ENCODE assay signal across 9 cellular contexts in genomic region chr1:226000493-226000981, GRCh38. TPM values are rescaled to one million over a fixed set of nuclear protein-coding genes. Genes with fewer than 3 reads are reported as not detected.
DNase-seq lines count a peak whose midpoint lies in the region; ATAC-seq, FAIRE-seq and TF ChIP-seq lines count a peak whose summit lies in the region.
"Not testable (repeated sequence)": the region's sequence is repeated elsewhere in the genome, so short reads cannot be mapped to it uniquely, and the experiment has no call there.
"Had no signal": no experiment of that assay in that cellular context is flagged by ENCODE, and none has a peak within 500 bp of the region (broad histone marks: within the 10 kb centered on the region; RNA-seq: fewer than 3 reads in every experiment).

No MANE protein-coding gene starts in this region.

- peak; percentile 40 for DNase-seq in GF-D8 (lab: John Stamatoyannopoulos, UW)
- peak; percentile 48 for DNase-seq in activated CD8-positive, alpha-beta T cell treated with anti-CD3 and anti-CD28 coated beads for 36 hours
- DNase-seq in GM12878 (ENCODE audit: low read depth, low spot score); glutamatergic neuron; natural killer cell: not testable (repeated sequence)
- peak; percentile 20 to 61 (median 34) for DNase-seq in stimulated activated naive CD4-positive, alpha-beta T cell (lab: John Stamatoyannopoulos, UW)

- H3K9ac ChIP-seq in OCI-LY1 (ENCODE audit: low read length) (peak overlapping the region; percentile 77), GM12878 (ENCODE audit: control insufficient read depth, insufficient read depth, low read length) (peak overlapping the region; percentile 91)

- not testable (repeated sequence) for TF ChIP-seq POLR2A in GM12878 (IDR thresholded peaks at IDR 0.05; ENCODE audit: low read depth, low read length)

- H3K4me1 ChIP-seq in OCI-LY1 (ENCODE audit: insufficient read depth, low read length, severe bottlenecking) (peaks cover 66% of the 10 kb centered on the region), GM12878 (ENCODE audit: control insufficient read depth, insufficient read depth, low read length) (peaks cover 42% of the 10 kb centered on the region)

- H2AFZ ChIP-seq in OCI-LY1 (ENCODE audit: low read length), result peak overlapping the region; percentile 35; the same call in 1 of the 2 replicates
- peak overlapping the region; percentile 34; the same call in 1 of the 2 replicates for H2AFZ ChIP-seq in GM12878 (ENCODE audit: control insufficient read depth, low read depth, low read length)

- TF ChIP-seq RAD21 in GM12878 (IDR thresholded peaks at IDR 0.05; ENCODE audit: insufficient read depth, low read depth, low read length), result not testable (repeated sequence)

- H3K4me2 ChIP-seq in OCI-LY1 (ENCODE audit: low read length), result peak overlapping the region; percentile 81
- H3K4me2 ChIP-seq in GM12878 (ENCODE audit: control insufficient read depth, insufficient read depth), result peak overlapping the region; percentile 88

- peaks cover 13% of the 10 kb centered on the region for H3K36me3 Mint-ChIP-seq in activated CD8-positive, alpha-beta T cell treated with anti-CD3 and anti-CD28 coated beads for 36 hours (ENCODE audit: low read depth)
- H3K36me3 Mint-ChIP-seq in glutamatergic neuron (ENCODE audit: unreplicated experiment); natural killer cell: not testable (repeated sequence)

- H3K9me3 ChIP-seq in OCI-LY1 (ENCODE audit: low read length); GM12878 (replicated peaks; ENCODE audit: control insufficient read depth, insufficient read depth, low read length): not testable (repeated sequence)

- H3K9me3 Mint-ChIP-seq in activated CD8-positive, alpha-beta T cell treated with anti-CD3 and anti-CD28 coated beads for 36 hours; natural killer cell: not testable (repeated sequence)
- H3K9me3 Mint-ChIP-seq in glutamatergic neuron (ENCODE audit: unreplicated experiment), result peaks cover 17% of the 10 kb centered on the region

- TF ChIP-seq EP300 in GM12878 (IDR thresholded peaks at IDR 0.05; ENCODE audit: borderline replicate concordance in 1 of 2, control insufficient read depth in 1 of 2, low read depth in 2 of 2, low read length in 2 of 2), result not testable (repeated sequence)

- H3K36me3 ChIP-seq in OCI-LY1 (ENCODE audit: insufficient read depth, low read length); GM12878 (ENCODE audit: control insufficient read depth in 2 of 2, insufficient read depth in 2 of 2, low read length in 1 of 2): not testable (repeated sequence)

- WGBS in GM12878 (ENCODE audit: insufficient coverage, insufficient replicate concordance, low lambda C conversion rate, missing lambda C conversion rate), result 90% methylated on average over 21 of the region's 21 CpGs

- not testable (repeated sequence) for H3K27me3 Mint-ChIP-seq in activated CD8-positive, alpha-beta T cell treated with anti-CD3 and anti-CD28 coated beads for 36 hours; glutamatergic neuron (ENCODE audit: unreplicated experiment); natural killer cell (ENCODE audit: low read depth in 2 of 2)

- BruUV-seq in GM12878 (replicated peaks; lab: Mats Ljungman, UMichigan), result not testable (repeated sequence)

- H3K27me3 ChIP-seq in OCI-LY1 (ENCODE audit: insufficient read depth, low read length); GM12878 (replicated peaks in 1 of 2; ENCODE audit: control insufficient read depth in 2 of 2, insufficient read depth in 2 of 2, low read length in 1 of 2): not testable (repeated sequence)

- not testable (repeated sequence) for TF ChIP-seq CTCF in OCI-LY1 (IDR thresholded peaks at IDR 0.05; ENCODE audit: low read length); activated CD8-positive, alpha-beta T cell treated with anti-CD3 and anti-CD28 coated beads for 36 hours (IDR thresholded peaks at IDR 0.05); GM12878 (IDR thresholded peaks at IDR 0.05 in 2 of 3, conservative IDR thresholded peaks at IDR 0.05 in 1 of 3; ENCODE audit: control insufficient read depth in 2 of 3, extremely low read depth in 1 of 3, insufficient read depth in 1 of 3, low read depth in 3 of 3, low read length in 3 of 3); glutamatergic neuron (IDR thresholded peaks at IDR 0.05; ENCODE audit: partially characterized antibody, unreplicated experiment); natural killer cell (IDR thresholded peaks at IDR 0.05)

- intact Hi-C loops in activated CD8-positive, alpha-beta T cell treated with anti-CD3 and anti-CD28 coated beads for 36 hours (cut with micrococcal nuclease); natural killer cell (cut with micrococcal nuclease): not testable (repeated sequence)
- intact Hi-C loops in GM12878 (cut with micrococcal nuclease; ENCODE audit: unreplicated experiment), result loop anchor here (1.0 kb wide), 1 partner anchor 29 kb away; no protein-coding TSS in a partner anchor

- H4K20me1 ChIP-seq in OCI-LY1 (ENCODE audit: insufficient read depth, low read length); GM12878 (ENCODE audit: control insufficient read depth, insufficient read depth): not testable (repeated sequence)

- H3K27ac ChIP-seq in OCI-LY1 (ENCODE audit: low read depth, low read length, poor library complexity, severe bottlenecking), result peak overlapping the region; percentile 98
- H3K27ac ChIP-seq in GM12878 (ENCODE audit: control insufficient read depth, insufficient read depth), result peak overlapping the region; percentile 97

- H3K4me3 Mint-ChIP-seq in activated CD8-positive, alpha-beta T cell treated with anti-CD3 and anti-CD28 coated beads for 36 hours, result peak overlapping the region; percentile 98
- H3K4me3 Mint-ChIP-seq in glutamatergic neuron (ENCODE audit: unreplicated experiment), result not testable (repeated sequence)
- H3K4me3 Mint-ChIP-seq in natural killer cell, result peak overlapping the region; percentile 100

- not testable (repeated sequence) for FAIRE-seq in GM12878 (lab: Jason Lieb, UNC)

- RAD21 ChIA-PET in GM12878 (lab: Charles Lee; ENCODE audit: unreplicated experiment), result interaction anchor here (1.4 to 1.7 kb wide), 3 partner anchors 29 to 122 kb away, joined by 5 to 22 read pairs (median 20); no protein-coding TSS in a partner anchor

- SMC1A ChIA-PET in GM12878 (lab: Charles Lee; ENCODE audit: uncharacterized antibody, unreplicated experiment), result interaction anchor here (0.7 to 3.0 kb wide), 8 partner anchors 9 to 111 kb away, joined by 3 to 25 read pairs (median 6); partner anchors contain the start of gene H3-3A

- peak overlapping the region; percentile 96 for H3K4me3 ChIP-seq in OCI-LY1 (ENCODE audit: low read depth, low read length, poor library complexity, severe bottlenecking)
- peak overlapping the region; percentile 72 for H3K4me3 ChIP-seq in GM12878

- not testable (repeated sequence) for H3K9me2 ChIP-seq in OCI-LY1 (ENCODE audit: low read depth, low read length)

- H3F3A ChIP-seq in OCI-LY1 (ENCODE audit: insufficient read depth, low read length), result not testable (repeated sequence)

- peaks cover 59% of the 10 kb centered on the region for H3K4me1 Mint-ChIP-seq in activated CD8-positive, alpha-beta T cell treated with anti-CD3 and anti-CD28 coated beads for 36 hours (ENCODE audit: low read depth)
- H3K4me1 Mint-ChIP-seq in glutamatergic neuron (ENCODE audit: low read depth, unreplicated experiment), result peaks cover 42% of the 10 kb centered on the region
- H3K4me1 Mint-ChIP-seq in natural killer cell, result peaks cover 61 to 62% of the 10 kb centered on the region in 2 donors

- CTCF ChIA-PET in activated CD8-positive, alpha-beta T cell treated with anti-CD3 and anti-CD28 coated beads for 36 hours (lab: Charles Lee), result interaction anchor here (1.1 to 1.9 kb wide), 4 partner anchors 13 to 123 kb away, joined by 3 to 13 read pairs (median 6); no protein-coding TSS in a partner anchor
- CTCF ChIA-PET in GM12878 (lab: Yijun Ruan, JAX), result interaction anchor here (1.0 to 7.2 kb wide), 6 partner anchors 10 to 182 kb away, joined by 5 to 61 read pairs (median 7); partner anchors contain the start of gene H3-3A

- H3K79me2 ChIP-seq in OCI-LY1 (ENCODE audit: insufficient read depth, low read length) (peaks cover 35% of the 10 kb centered on the region), GM12878 (ENCODE audit: control insufficient read depth, insufficient read depth, low read length) (peaks cover 37% of the 10 kb centered on the region)

- in situ Hi-C loops in GM12878 (cut with MboI), result not testable (repeated sequence)

- H3K27ac Mint-ChIP-seq in activated CD8-positive, alpha-beta T cell treated with anti-CD3 and anti-CD28 coated beads for 36 hours, result peak overlapping the region; percentile 100
- H3K27ac Mint-ChIP-seq in glutamatergic neuron (ENCODE audit: unreplicated experiment) (peak overlapping the region; percentile 100), natural killer cell (peak overlapping the region; percentile 96 to 100)

- not testable (repeated sequence) for ATAC-seq in activated CD8-positive, alpha-beta T cell treated with anti-CD3 and anti-CD28 coated beads for 36 hours; GM12878; natural killer cell

- POLR2A ChIA-PET in activated CD8-positive, alpha-beta T cell treated with anti-CD3 and anti-CD28 coated beads for 36 hours (lab: Charles Lee), result interaction anchor here (0.7 to 3.1 kb wide), 9 partner anchors 15 to 646 kb away, joined by 3 to 43 read pairs (median 4); partner anchors contain the start of genes H3-3A, SRP9 and TMEM63A
- POLR2A ChIA-PET in GM12878 (lab: Charles Lee), result interaction anchor here (0.6 to 6.2 kb wide), 13 partner anchors 10 to 573 kb away, joined by 3 to 74 read pairs (median 5); partner anchors contain the start of genes H3-3A, LBR and TMEM63A

RNA-seq across cellular contexts. Expression of gene SDE2, which starts 1.4 kb away (rescaled TPM):
- 10 to 100 TPM; 14.9 to 15.5 TPM for total RNA-seq in activated CD8-positive, alpha-beta T cell treated with anti-CD3 and anti-CD28 coated beads for 36 hours
- 18.8 and 19.4 TPM in 2 replicates for total RNA-seq in GM12878 (2013; cell fraction: nucleolus; rRNA removed)
- total RNA-seq in GM12878 (2014; rRNA removed) (14.3 and 17.2 TPM in 2 replicates), GM12878 (2014; rRNA removed; fragmentation: Illumina TruSeq; extraction: Trizol) (15.4 and 16.0 TPM in 2 replicates), GM12878 (2021) (12.7 and 13.0 TPM in 2 replicates), glutamatergic neuron (ENCODE audit: unreplicated experiment) (19.6 TPM), natural killer cell (10 to 100 TPM; 52.5 to 62.7 (median 53.6) TPM)
- polyA plus RNA-seq in GM12878 (2011; ENCODE audit: low read depth), result 6.0 TPM
- polyA plus RNA-seq in GM12878 (2011; rRNA removed) (19.4 and 26.6 TPM in 2 replicates), GM12878 (2014; fragmentation: Illumina TruSeq; extraction: Trizol) (12.2 and 16.2 TPM in 2 replicates), GM12878 (2014; fragmentation: Nextera tagmentation; extraction: Ambion mirVana) (1 to 10 TPM; 2.7 to 4.3 TPM), GM12878 (2014; rRNA removed) (9.6 and 11.5 TPM in 2 replicates), GM12878 (2016; fragmentation: Nextera tagmentation; extraction: Ambion mirVana) (10 to 100 TPM; 11.7 to 14.1 TPM)
- polyA plus RNA-seq in GM12878 (2011; cell fraction: cytosol; rRNA removed), result 8.3 and 10.8 TPM in 2 replicates
- polyA plus RNA-seq in GM12878 (2011; cell fraction: nucleus; rRNA removed), result 4.3 and 7.1 TPM in 2 replicates
- 8.1 and 8.3 TPM in 2 replicates for polyA plus RNA-seq in GM12878 (2012)
- 10.3 and 11.3 TPM in 2 replicates for polyA minus RNA-seq in GM12878 (2011; rRNA and poly(A)+ RNA removed)
- polyA minus RNA-seq in GM12878 (2011; cell fraction: cytosol; rRNA and poly(A)+ RNA removed), result 7.1 and 7.6 TPM in 2 replicates
- 3.9 and 7.9 TPM in 2 replicates for polyA minus RNA-seq in GM12878 (2011; cell fraction: nucleus; rRNA and poly(A)+ RNA removed)

RNA-seq across cellular contexts. Expression of gene LEFTY2, which starts 59.5 kb away (rescaled TPM):
- total RNA-seq in activated CD8-positive, alpha-beta T cell treated with anti-CD3 and anti-CD28 coated beads for 36 hours, result not detected
- not detected in 2 replicates for total RNA-seq in GM12878 (2013; cell fraction: nucleolus; rRNA removed)
- not detected in 2 replicates for total RNA-seq in GM12878 (2014; rRNA removed)
- total RNA-seq in GM12878 (2014; rRNA removed; fragmentation: Illumina TruSeq; extraction: Trizol), result not detected in 2 replicates
- total RNA-seq in GM12878 (2021), result not detected in 2 replicates
- not detected for polyA plus RNA-seq in GM12878 (2011; ENCODE audit: low read depth)
- not detected in 2 replicates for polyA plus RNA-seq in GM12878 (2011; rRNA removed)
- not detected in 2 replicates for polyA plus RNA-seq in GM12878 (2011; cell fraction: cytosol; rRNA removed)
- not detected in 2 replicates for polyA plus RNA-seq in GM12878 (2011; cell fraction: nucleus; rRNA removed)
- polyA plus RNA-seq in GM12878 (2012), result not detected in 2 replicates
- polyA plus RNA-seq in GM12878 (2014; fragmentation: Illumina TruSeq; extraction: Trizol), result not detected in 2 replicates
- not detected for polyA plus RNA-seq in GM12878 (2014; fragmentation: Nextera tagmentation; extraction: Ambion mirVana)
- polyA plus RNA-seq in GM12878 (2014; rRNA removed), result not detected in 2 replicates
- polyA plus RNA-seq in GM12878 (2016; fragmentation: Nextera tagmentation; extraction: Ambion mirVana), result not detected
- polyA minus RNA-seq in GM12878 (2011; rRNA and poly(A)+ RNA removed), result not detected in 2 replicates
- not detected in 2 replicates for polyA minus RNA-seq in GM12878 (2011; cell fraction: cytosol; rRNA and poly(A)+ RNA removed)
- polyA minus RNA-seq in GM12878 (2011; cell fraction: nucleus; rRNA and poly(A)+ RNA removed), result not detected in 2 replicates
- total RNA-seq in glutamatergic neuron (ENCODE audit: unreplicated experiment), result 5.0 TPM
- total RNA-seq in natural killer cell, result not detected
- total RNA-seq: foreskin keratinocyte, SK-MEL-5 had no signal
- polyA plus RNA-seq: foreskin keratinocyte had no signal
